9 cellular contexts compared by ENCODE assay signal in genomic region chr11:102361100-102362021, GRCh38. TPM values are rescaled to one million over a fixed set of nuclear protein-coding genes. Genes with fewer than 3 reads are reported as not detected.
DNase-seq lines count a peak whose midpoint lies in the region; ATAC-seq and TF ChIP-seq lines count a peak whose summit lies in the region.
"Had no signal": no experiment of that assay in that cellular context is flagged by ENCODE, and none has a peak within 500 bp of the region (broad histone marks: within the 10 kb centered on the region; RNA-seq: fewer than 3 reads in every experiment).

No MANE protein-coding gene starts in this region.

- H3K9me3 ChIP-seq in DOHH2 (ENCODE audit: control insufficient read depth, insufficient read depth, low read length) (no peaks in the 10 kb centered on the region), colonic mucosa (no peaks in the 10 kb centered on the region)

- H3K79me2 ChIP-seq in DOHH2 (ENCODE audit: control insufficient read depth, low read length), result 0 out of 2 replicates have a peak, but pooled peaks cover 4% of the 10 kb centered on the region

- H3K4me2 ChIP-seq in DOHH2 (ENCODE audit: low read length), result peak overlapping the region; percentile 24; the same call in 1 of the 2 replicates

- no peak overlapping the region for H3K27ac ChIP-seq in DOHH2 (ENCODE audit: low read depth, low read length)
- no peak overlapping the region for H3K27ac ChIP-seq in colonic mucosa

- no peak overlapping the region for H3K9ac ChIP-seq in colonic mucosa (ENCODE audit: low read depth in 2 of 2, low read length in 2 of 2)

- ATAC-seq in GM21423 (IDR thresholded peaks at IDR 0.05; ENCODE audit: unreplicated experiment) (peak; percentile 97), HG03575 (IDR thresholded peaks at IDR 0.05; ENCODE audit: extremely low read depth, insufficient number of reproducible peaks, low FRiP score, unreplicated experiment) (peak; percentile 81)

- no peaks in the 10 kb centered on the region for H3F3A ChIP-seq in DOHH2 (ENCODE audit: control insufficient read depth, insufficient read depth)

- DNase-seq in central memory CD4-positive, alpha-beta T cell, result peak; percentile 73
- DNase-seq in NCI-H2029 (lab: John Stamatoyannopoulos, UW), result no peak
- no peak for DNase-seq in NCI-H748 treated with DMSO at 0.1 percent for 48 hours (lab: John Stamatoyannopoulos, UW)
- DNase-seq in colonic mucosa, result no peak
- DNase-seq in NCI-H1436 treated with DMSO at 0.1 percent for 48 hours (lab: John Stamatoyannopoulos, UW), result no peak
- DNase-seq: DMS79 treated with DMSO at 0.1 percent for 48 hours had no signal

- no peaks in the 10 kb centered on the region for H3K27me3 ChIP-seq in DOHH2 (ENCODE audit: control insufficient read depth, low read length)
- no peaks in the 10 kb centered on the region for H3K27me3 ChIP-seq in colonic mucosa

- intact Hi-C loops in colonic mucosa (cut with DNase I), result no loop called here

- H3K36me3 ChIP-seq in DOHH2 (ENCODE audit: control insufficient read depth, low read length) (peaks cover 51% of the 10 kb centered on the region), colonic mucosa (peaks cover 7% of the 10 kb centered on the region)

- H3K9me2 ChIP-seq in DOHH2 (replicated peaks; ENCODE audit: control insufficient read depth, low read length), result no peaks in the 10 kb centered on the region

- no peaks in the 10 kb centered on the region for H4K20me1 ChIP-seq in DOHH2 (ENCODE audit: control insufficient read depth, insufficient read depth, low read depth, low read length)

- TF ChIP-seq CTCF in DOHH2 (IDR thresholded peaks at IDR 0.05; ENCODE audit: low read depth, low read length, poor library complexity, severe bottlenecking), result no peak
- no peak for TF ChIP-seq CTCF in colonic mucosa (IDR thresholded peaks at IDR 0.05)

- H3K4me3 ChIP-seq in DOHH2 (ENCODE audit: low read length), result no peak overlapping the region
- H3K4me3 ChIP-seq in colonic mucosa, result no peak overlapping the region

- peaks cover 15% of the 10 kb centered on the region for H3K4me1 ChIP-seq in DOHH2 (ENCODE audit: control insufficient read depth, low read length)
- no peaks in the 10 kb centered on the region for H3K4me1 ChIP-seq in colonic mucosa

RNA-seq across cellular contexts. Expression of gene BIRC2, which starts 14.3 kb away (rescaled TPM):
- 10 to 100 TPM; 34.1 to 59.5 TPM for total RNA-seq in colonic mucosa

RNA-seq across cellular contexts. Expression of gene BIRC3, which starts 44.1 kb away (rescaled TPM):
- total RNA-seq in colonic mucosa, result 10 to 100 TPM; 14.8 to 66.3 TPM
